In genomic region chr7:55574062-55574717, GRCh38 we compare ENCODE assay signal across 1 cellular context.
TF ChIP-seq lines count a peak whose summit lies in the region.

No MANE protein-coding gene starts in this region.

TF ChIP-seq in H1, 55 proteins besides CTCF, POLR2A, EP300 and RAD21 (continued from another document):
- TF ChIP-seq ATF2 (IDR thresholded peaks at IDR 0.05; ENCODE audit: low read length) (no peak), EGR1 (IDR thresholded peaks at IDR 0.05; ENCODE audit: borderline replicate concordance, low read depth, low read length) (no peak), CHD7 (IDR thresholded peaks at IDR 0.05; ENCODE audit: insufficient replicate concordance, low read length) (no peak), SP2 (IDR thresholded peaks at IDR 0.05; ENCODE audit: low read length) (no peak), SIRT6 (IDR thresholded peaks at IDR 0.05; ENCODE audit: low read length) (no peak)
